ENCODE assay signal across 18 cellular contexts in the genomic region with DNA sequence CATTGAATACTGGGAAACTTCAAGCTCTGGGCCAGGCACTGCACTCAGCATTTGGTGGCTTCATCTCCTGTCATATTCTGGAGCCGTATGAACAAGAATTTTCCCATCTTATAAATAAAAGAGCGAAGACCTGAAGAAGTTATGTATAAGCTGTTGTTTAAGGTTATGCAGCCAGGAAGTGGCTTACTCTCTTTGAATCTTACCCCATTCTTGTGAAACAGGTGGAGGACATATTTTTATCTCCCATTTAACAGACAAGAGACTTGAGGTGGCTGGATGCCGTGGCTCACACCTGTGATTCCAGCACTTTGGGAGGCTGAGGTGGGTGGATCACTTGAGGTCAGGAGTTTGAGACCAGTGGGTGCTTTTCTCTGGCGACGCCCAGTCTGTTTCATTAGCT.
DNase-seq lines count a peak whose midpoint lies in the region; ATAC-seq and TF ChIP-seq lines count a peak whose summit lies in the region.
"Had no signal": no experiment of that assay in that cellular context is flagged by ENCODE, and none has a peak within 500 bp of the region (broad histone marks: within the 10 kb centered on the region; RNA-seq: fewer than 3 reads in every experiment).

No MANE protein-coding gene starts in this region.

- H3K36me3 ChIP-seq in neural cell (ENCODE audit: insufficient read depth, low read length) = no peaks in the 10 kb centered on the region
- H3K36me3 ChIP-seq: BLaER1 treated with 17β-estradiol and CSF1 and Interleukin-3, amounts not matched to agents 10 nM and 100 nM had no signal

- H3F3A ChIP-seq in neural cell (ENCODE audit: insufficient read depth, low read length, poor library complexity, severe bottlenecking) = no peaks in the 10 kb centered on the region

- H3K27me3 Mint-ChIP-seq in activated T-cell treated with anti-CD3 and anti-CD28 coated beads, Interleukin-2, amount 50 U/mL, for 24 hours = no peaks in the 10 kb centered on the region
- no peaks in the 10 kb centered on the region for H3K27me3 Mint-ChIP-seq in IgD-negative memory B cell
- no peaks in the 10 kb centered on the region for H3K27me3 Mint-ChIP-seq in activated T-helper 2 cell treated with anti-CD3 and anti-CD28 coated beads, Interferon-gamma antibody, Interleukin-2, Interleukin-4, amounts not matched to agents 10 μg/mL and 5 μg/mL and 100 μg/mL, durations not matched to agents 14 hours and 24 hours and 36 hours (ENCODE audit: low read depth)
- H3K27me3 Mint-ChIP-seq: progenitor cell of endocrine pancreas had no signal

- no peak for TF ChIP-seq EP300 in neural cell (conservative IDR thresholded peaks at IDR 0.05; ENCODE audit: poor library complexity, severe bottlenecking)

- TF ChIP-seq CTCF in neural cell (IDR thresholded peaks at IDR 0.05; ENCODE audit: poor library complexity, severe bottlenecking) (no peak), GM10248 (IDR thresholded peaks at IDR 0.05; ENCODE audit: control extremely low read depth, extremely low read depth, low read depth, missing control alignments) (no peak)

- POLR2A ChIA-PET in GM10248 (lab: Yijun Ruan, JAX) = interaction anchor here (0.7 kb wide), 1 partner anchor 35 kb away, joined by 4 read pairs; no protein-coding TSS in a partner anchor

- no peaks in the 10 kb centered on the region for H3K27me3 ChIP-seq in neural cell (ENCODE audit: insufficient read depth, low read depth, low read length)
- H3K27me3 ChIP-seq: BLaER1 treated with 17β-estradiol and CSF1 and Interleukin-3, amounts not matched to agents 10 nM and 100 nM; tibial artery had no signal

- ATAC-seq in HG03280 (IDR thresholded peaks at IDR 0.05; ENCODE audit: unreplicated experiment) = no peak

- H3K9me2 ChIP-seq in neural cell (ENCODE audit: insufficient read depth, low read length) = no peaks in the 10 kb centered on the region

- H3K27ac ChIP-seq in neural cell (ENCODE audit: low read length) = no peak overlapping the region
- H3K27ac ChIP-seq: BLaER1 treated with 17β-estradiol and CSF1 and Interleukin-3, amounts not matched to agents 10 nM and 100 nM; GM23248; HL-60; tibial artery; VCaP had no signal

- no peak overlapping the region for H3K4me2 ChIP-seq in neural cell (ENCODE audit: low read length)
- H3K4me2 ChIP-seq: BLaER1 treated with 17β-estradiol and CSF1 and Interleukin-3, amounts not matched to agents 10 nM and 100 nM had no signal

- no peak for TF ChIP-seq RAD21 in neural cell (conservative IDR thresholded peaks at IDR 0.05)

- no peak for DNase-seq in activated T-cell treated with anti-CD3 and anti-CD28 coated beads, Interleukin-2, amount 50 U/mL, for 24 hours
- DNase-seq in activated T-cell treated with anti-CD3 and anti-CD28 coated beads, Interleukin-2, amount 50 U/mL, for 1 hour = no peak
- DNase-seq in activated T-helper 2 cell treated with anti-CD3 and anti-CD28 coated beads, Interferon-gamma antibody, Interleukin-2, Interleukin-4, amounts not matched to agents 10 μg/mL and 5 μg/mL and 100 μg/mL, durations not matched to agents 14 hours and 24 hours and 36 hours (ENCODE audit: low spot score) = no peak
- no peak for DNase-seq in GM19240 (ENCODE audit: insufficient read length, low spot score)
- DNase-seq in GM10248 (ENCODE audit: extremely low spot score) = no peak
- DNase-seq: GDM1, GM23248, NCI-H146, nephron progenitor cell, SHP77, tibial artery had no signal

- peaks cover 55% of the 10 kb centered on the region for H3K4me1 Mint-ChIP-seq in activated T-cell treated with anti-CD3 and anti-CD28 coated beads, Interleukin-2, amount 50 U/mL, for 24 hours (ENCODE audit: low read depth)
- H3K4me1 Mint-ChIP-seq in IgD-negative memory B cell = peaks cover 35 to 41% (median 36%) of the 10 kb centered on the region in 3 donors
- H3K4me1 Mint-ChIP-seq in activated T-helper 2 cell treated with anti-CD3 and anti-CD28 coated beads, Interferon-gamma antibody, Interleukin-2, Interleukin-4, amounts not matched to agents 10 μg/mL and 5 μg/mL and 100 μg/mL, durations not matched to agents 14 hours and 24 hours and 36 hours (ENCODE audit: low read depth) = peaks cover 44% of the 10 kb centered on the region

- H3K9ac ChIP-seq in neural cell (ENCODE audit: low read length) = peak overlapping the region; percentile 23
- H3K9ac ChIP-seq: BLaER1 treated with 17β-estradiol and CSF1 and Interleukin-3, amounts not matched to agents 10 nM and 100 nM; GM23248 had no signal

- H3K36me3 Mint-ChIP-seq in activated T-cell treated with anti-CD3 and anti-CD28 coated beads, Interleukin-2, amount 50 U/mL, for 24 hours (ENCODE audit: low read depth) = peaks cover 9% of the 10 kb centered on the region
- H3K36me3 Mint-ChIP-seq in IgD-negative memory B cell = peaks cover 17% of the 10 kb centered on the region
- H3K36me3 Mint-ChIP-seq in activated T-helper 2 cell treated with anti-CD3 and anti-CD28 coated beads, Interferon-gamma antibody, Interleukin-2, Interleukin-4, amounts not matched to agents 10 μg/mL and 5 μg/mL and 100 μg/mL, durations not matched to agents 14 hours and 24 hours and 36 hours (ENCODE audit: low read depth) = peaks cover 30% of the 10 kb centered on the region

- H3K4me3 ChIP-seq in neural cell (ENCODE audit: low read length) = no peak overlapping the region
- H3K4me3 ChIP-seq: BLaER1 treated with 17β-estradiol and CSF1 and Interleukin-3, amounts not matched to agents 10 nM and 100 nM; GM23248; tibial artery had no signal

- H3K9me3 ChIP-seq in neural cell (ENCODE audit: low read length) = no peaks in the 10 kb centered on the region
- H3K9me3 ChIP-seq: tibial artery had no signal

- H4K20me1 ChIP-seq in neural cell (ENCODE audit: insufficient read depth) = no peaks in the 10 kb centered on the region
- H4K20me1 ChIP-seq: BLaER1 treated with 17β-estradiol and CSF1 and Interleukin-3, amounts not matched to agents 10 nM and 100 nM had no signal

- intact Hi-C loops in activated T-helper 2 cell treated with anti-CD3 and anti-CD28 coated beads, Interferon-gamma antibody, Interleukin-2, Interleukin-4, amounts not matched to agents 10 μg/mL and 5 μg/mL and 100 μg/mL, durations not matched to agents 14 hours and 24 hours and 36 hours (cut with micrococcal nuclease) = no loop called here

- CTCF ChIA-PET in GM10248 (lab: Yijun Ruan, JAX) = no interaction called here

- peak overlapping the region; percentile 80 for H3K27ac Mint-ChIP-seq in activated T-cell treated with anti-CD3 and anti-CD28 coated beads, Interleukin-2, amount 50 U/mL, for 24 hours
- peak overlapping the region; percentile 85 to 92 (median 89) for H3K27ac Mint-ChIP-seq in IgD-negative memory B cell
- peak overlapping the region; percentile 74 for H3K27ac Mint-ChIP-seq in activated T-helper 2 cell treated with anti-CD3 and anti-CD28 coated beads, Interferon-gamma antibody, Interleukin-2, Interleukin-4, amounts not matched to agents 10 μg/mL and 5 μg/mL and 100 μg/mL, durations not matched to agents 14 hours and 24 hours and 36 hours
- H3K27ac Mint-ChIP-seq: nephron progenitor cell, progenitor cell of endocrine pancreas had no signal

- H3K79me2 ChIP-seq in neural cell (replicated peaks; ENCODE audit: insufficient read depth, low read length) = no peaks in the 10 kb centered on the region

- H3K4me3 Mint-ChIP-seq in activated T-cell treated with anti-CD3 and anti-CD28 coated beads, Interleukin-2, amount 50 U/mL, for 24 hours = no peak overlapping the region
- H3K4me3 Mint-ChIP-seq in IgD-negative memory B cell = peak overlapping the region in 2 of 4 donors; percentile 53 to 73
- H3K4me3 Mint-ChIP-seq in activated T-helper 2 cell treated with anti-CD3 and anti-CD28 coated beads, Interferon-gamma antibody, Interleukin-2, Interleukin-4, amounts not matched to agents 10 μg/mL and 5 μg/mL and 100 μg/mL, durations not matched to agents 14 hours and 24 hours and 36 hours (ENCODE audit: low read depth) = no peak overlapping the region
- H3K4me3 Mint-ChIP-seq: nephron progenitor cell had no signal

- H2AFZ ChIP-seq in neural cell (ENCODE audit: low read depth, low read length) = no peak overlapping the region
- H2AFZ ChIP-seq: GM23248 had no signal

- H3K9me3 Mint-ChIP-seq in activated T-cell treated with anti-CD3 and anti-CD28 coated beads, Interleukin-2, amount 50 U/mL, for 24 hours = peaks cover 4% of the 10 kb centered on the region
- H3K9me3 Mint-ChIP-seq in IgD-negative memory B cell = peaks cover 0 to 11% (median 0%) of the 10 kb centered on the region in 3 donors
- H3K9me3 Mint-ChIP-seq in activated T-helper 2 cell treated with anti-CD3 and anti-CD28 coated beads, Interferon-gamma antibody, Interleukin-2, Interleukin-4, amounts not matched to agents 10 μg/mL and 5 μg/mL and 100 μg/mL, durations not matched to agents 14 hours and 24 hours and 36 hours = peaks cover 20% of the 10 kb centered on the region

TF ChIP-seq in neural cell, 6 proteins besides CTCF, POLR2A, EP300 and RAD21 (continues in another document):
- TF ChIP-seq POLR2AphosphoS5 (IDR thresholded peaks at IDR 0.05) = no peak
- no peak for TF ChIP-seq EZH2 (IDR thresholded peaks at IDR 0.05; ENCODE audit: borderline replicate concordance, insufficient read depth, low read length, poor library complexity, severe bottlenecking)
- TF ChIP-seq REST (IDR thresholded peaks at IDR 0.05; ENCODE audit: borderline replicate concordance) = no peak
- no peak for TF ChIP-seq SMC3 (conservative IDR thresholded peaks at IDR 0.05; ENCODE audit: poor library complexity)
- no peak for TF ChIP-seq TAF1 (IDR thresholded peaks at IDR 0.05; ENCODE audit: low read depth)
